ENCODE assay signal across 8 cellular contexts in genomic region chr12:109487181-109488050, GRCh38.
"Had no signal": no experiment of that assay in that cellular context is flagged by ENCODE, and none has a peak within 500 bp of the region (broad histone marks: within the 10 kb centered on the region; RNA-seq: fewer than 3 reads in every experiment).

No MANE protein-coding gene starts in this region.

- H2AFZ ChIP-seq: GM23338 had no signal

- H3K4me3 ChIP-seq: GM23338 had no signal

- FAIRE-seq: H1, H54, HepG2 had no signal

- DNase-seq: H9, HCEC 1CT, KBM-7 had no signal

- H3K27ac ChIP-seq: HL-60 had no signal

- ATAC-seq: GM23338, HepG2 had no signal

- H3K4me2 ChIP-seq: GM23338 had no signal
